ENCODE assay signal across 8 cellular contexts in genomic region chr1:178055093-178055492, GRCh38. TPM values are rescaled to one million over a fixed set of nuclear protein-coding genes. Genes with fewer than 3 reads are reported as not detected.
DNase-seq lines count a peak whose midpoint lies in the region; ATAC-seq and TF ChIP-seq lines count a peak whose summit lies in the region.

No MANE protein-coding gene starts in this region.

- H3K9me3 Mint-ChIP-seq in effector memory CD8-positive, alpha-beta T cell = peaks cover 7 to 15% of the 10 kb centered on the region in 2 donors
- no peaks in the 10 kb centered on the region for H3K9me3 Mint-ChIP-seq in stimulated activated memory B cell treated with anti-CD40 and anti-IgM and Interleukin-4, amounts not matched to agents 10 μg/mL and 1 μg/mL and 100 μg/mL, for 72 hours

- in situ Hi-C loops in KBM-7 (cut with MboI; ENCODE audit: low pct_unique_long_range_greater_than_20kb, low sequenced_read_pairs) = loop anchor here (25.0 kb wide), 2 partner anchors 132 to 232 kb away; no protein-coding TSS in a partner anchor

- no peaks in the 10 kb centered on the region for H3K27me3 ChIP-seq in lung (ENCODE audit: control insufficient read depth, insufficient read depth)
- no peaks in the 10 kb centered on the region for H3K27me3 ChIP-seq in stomach

- ATAC-seq in lung (ENCODE audit: insufficient read depth, low FRiP score) = peak; percentile 77
- ATAC-seq in effector memory CD8-positive, alpha-beta T cell (replicated peaks) = no peak
- ATAC-seq in GM18861 (IDR thresholded peaks at IDR 0.05; ENCODE audit: unreplicated experiment) = no peak
- ATAC-seq in stimulated activated memory B cell treated with anti-CD40 and anti-IgM and Interleukin-4, amounts not matched to agents 10 μg/mL and 1 μg/mL and 100 μg/mL, for 72 hours = no peak

- no peak overlapping the region for H3K27ac Mint-ChIP-seq in effector memory CD8-positive, alpha-beta T cell
- H3K27ac Mint-ChIP-seq in stimulated activated memory B cell treated with anti-CD40 and anti-IgM and Interleukin-4, amounts not matched to agents 10 μg/mL and 1 μg/mL and 100 μg/mL, for 72 hours = no peak overlapping the region

- no peaks in the 10 kb centered on the region for H3K9me3 ChIP-seq in lung (ENCODE audit: control insufficient read depth in 2 of 2, insufficient read depth in 1 of 2, low read length in 1 of 2)
- no peaks in the 10 kb centered on the region for H3K9me3 ChIP-seq in stomach

- WGBS in lung, 2 donors = 7 to 10% methylated on average over 5 of the region's 5 CpGs
- 37 to 57% (median 48%) methylated on average over 5 of the region's 5 CpGs for WGBS in stomach, 5 donors

- H3K27ac ChIP-seq in lung (ENCODE audit: low read depth in 1 of 2, low read length in 1 of 2) = no peak overlapping the region
- peak overlapping the region in 1 of 5 donors; percentile 54 for H3K27ac ChIP-seq in stomach

- intact Hi-C loops in stomach (cut with DNase I; ENCODE audit: low total_unique reads) = no loop called here

- TF ChIP-seq EP300 in stomach (IDR thresholded peaks at IDR 0.05) = no peak

- H3K4me1 ChIP-seq in lung (ENCODE audit: control insufficient read depth in 2 of 2, insufficient read depth in 2 of 2, low read length in 2 of 2) (peaks cover 14 to 37% of the 10 kb centered on the region in 2 donors), stomach (peaks cover 4 to 38% (median 27%) of the 10 kb centered on the region in 4 donors)

- H3K4me3 ChIP-seq in lung (no peak overlapping the region), stomach (no peak overlapping the region)

- no peaks in the 10 kb centered on the region for H3K4me1 Mint-ChIP-seq in effector memory CD8-positive, alpha-beta T cell (ENCODE audit: low read depth in 2 of 2)
- peaks cover 9% of the 10 kb centered on the region for H3K4me1 Mint-ChIP-seq in stimulated activated memory B cell treated with anti-CD40 and anti-IgM and Interleukin-4, amounts not matched to agents 10 μg/mL and 1 μg/mL and 100 μg/mL, for 72 hours

- no peak overlapping the region for H3K4me3 Mint-ChIP-seq in effector memory CD8-positive, alpha-beta T cell
- H3K4me3 Mint-ChIP-seq in stimulated activated memory B cell treated with anti-CD40 and anti-IgM and Interleukin-4, amounts not matched to agents 10 μg/mL and 1 μg/mL and 100 μg/mL, for 72 hours = no peak overlapping the region

- TF ChIP-seq CTCF in lung (IDR thresholded peaks at IDR 0.05; ENCODE audit: control extremely low read depth, extremely low read depth) (no peak), stomach (IDR thresholded peaks at IDR 0.05) (no peak)

- peak; percentile 54 for DNase-seq in COLO829 (ENCODE audit: low spot score)
- peak; percentile 74 for DNase-seq in KBM-7
- peak; percentile 48 for DNase-seq in amniotic epithelial cell (ENCODE audit: low read depth)
- peak; percentile 40 for DNase-seq in lung (ENCODE audit: low spot score)
- DNase-seq in effector memory CD8-positive, alpha-beta T cell = no peak
- DNase-seq in stomach = no peak

- no peaks in the 10 kb centered on the region for H3K36me3 ChIP-seq in lung (ENCODE audit: control insufficient read depth in 2 of 2, insufficient read depth in 2 of 2, low read length in 2 of 2)
- no peaks in the 10 kb centered on the region for H3K36me3 ChIP-seq in stomach

- TF ChIP-seq POLR2A in stomach (IDR thresholded peaks at IDR 0.05) = no peak

- no peaks in the 10 kb centered on the region for H3K27me3 Mint-ChIP-seq in effector memory CD8-positive, alpha-beta T cell
- peaks cover 38% of the 10 kb centered on the region for H3K27me3 Mint-ChIP-seq in stimulated activated memory B cell treated with anti-CD40 and anti-IgM and Interleukin-4, amounts not matched to agents 10 μg/mL and 1 μg/mL and 100 μg/mL, for 72 hours

- no peaks in the 10 kb centered on the region for H3K36me3 Mint-ChIP-seq in effector memory CD8-positive, alpha-beta T cell (ENCODE audit: insufficient read depth)
- H3K36me3 Mint-ChIP-seq in stimulated activated memory B cell treated with anti-CD40 and anti-IgM and Interleukin-4, amounts not matched to agents 10 μg/mL and 1 μg/mL and 100 μg/mL, for 72 hours = no peaks in the 10 kb centered on the region

RNA-seq across cellular contexts. Expression of gene RASAL2, which starts 38.8 kb away (rescaled TPM):
- total RNA-seq in lung (10 to 100 TPM; 26.3 to 34.8 TPM), stomach (10 to 100 TPM in 4 of 5 donors, 1 to 10 TPM in 1; 9.9 to 47.5 (median 23.1) TPM)
- polyA plus RNA-seq in lung (1 to 10 TPM; 4.9 to 5.2 TPM), stomach (1 to 10 TPM; 1.2 to 2.9 (median 2.0) TPM)

Comparison
In these comparisons a context has a peak if more than half of its experiments do, and no peak if none do; other contexts are left out.
1. DNase-seq: peak in COLO829 (single experiment), KBM-7 (single experiment), amniotic epithelial cell (single experiment) and lung (single experiment); none in effector memory CD8-positive, alpha-beta T cell (0 of 3) and stomach (single experiment).